ENCODE assay signal across 8 cellular contexts in the genomic region with DNA sequence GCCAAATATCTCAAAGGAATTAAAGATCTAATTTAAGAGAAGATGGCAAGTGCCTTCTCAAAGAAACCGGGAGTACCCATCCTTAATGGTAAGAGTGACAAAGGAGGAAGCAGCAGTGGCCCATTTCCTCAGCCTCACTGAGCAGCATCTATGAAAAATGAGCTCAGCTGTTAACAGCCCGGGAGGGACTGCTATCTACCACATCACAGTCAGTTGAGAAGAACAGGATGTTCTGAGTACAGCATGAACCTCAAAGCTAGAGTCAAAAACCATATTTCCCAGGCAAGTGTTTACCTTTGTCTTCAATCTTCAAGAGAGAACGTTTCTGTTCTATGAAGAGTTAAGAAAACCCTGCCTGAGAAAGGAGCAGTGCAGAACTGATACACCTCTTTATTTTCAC.
A peak's percentile ranks its signal among the peaks of the same experiment; 100 is the strongest.
DNase-seq lines count a peak whose midpoint lies in the region; ATAC-seq and TF ChIP-seq lines count a peak whose summit lies in the region.

No MANE protein-coding gene starts in this region.

- H3K27me3 Mint-ChIP-seq in endothelial cell (ENCODE audit: unreplicated experiment): no peaks in the 10 kb centered on the region

- 19 to 32% methylated on average over 3 of the region's 3 CpGs for WGBS in esophagus squamous epithelium, 2 donors

- TF ChIP-seq CTCF in esophagus squamous epithelium (IDR thresholded peaks at IDR 0.05): no peak
- no peak for TF ChIP-seq CTCF in endothelial cell (IDR thresholded peaks at IDR 0.05; ENCODE audit: unreplicated experiment)

- peaks cover 5 to 70% (median 34%) of the 10 kb centered on the region in 3 donors for H3K4me1 ChIP-seq in esophagus squamous epithelium

- peak; percentile 47 for DNase-seq in activated CD4-positive, alpha-beta T cell treated with anti-CD3 and anti-CD28 coated beads for 48 hours
- DNase-seq in esophagus squamous epithelium (lab: John Stamatoyannopoulos, UW): no peak
- DNase-seq in stimulated activated CD4-positive, alpha-beta T cell treated with anti-CD3 and anti-CD28 coated beads, Interleukin-15, amount 100 ng/mL, for 24 hours: peak; percentile 33
- no peak for DNase-seq in endothelial cell (ENCODE audit: low spot score)
- no peak for DNase-seq in cortex of kidney (lab: John Stamatoyannopoulos, UW)
- DNase-seq in HuH-7 (ENCODE audit: low spot score): no peak

- H3K36me3 Mint-ChIP-seq in endothelial cell (ENCODE audit: low read depth, unreplicated experiment): no peaks in the 10 kb centered on the region

- H3K4me3 ChIP-seq in esophagus squamous epithelium: no peak overlapping the region

- peak overlapping the region; percentile 39 to 77 (median 71) for H3K27ac ChIP-seq in esophagus squamous epithelium

- H3K4me3 Mint-ChIP-seq in endothelial cell (ENCODE audit: unreplicated experiment): no peak overlapping the region

- peak in 2 of 4 donors; percentile 19 to 70 for TF ChIP-seq POLR2A in esophagus squamous epithelium (IDR thresholded peaks at IDR 0.05)

- no peaks in the 10 kb centered on the region for H3K9me3 Mint-ChIP-seq in endothelial cell (ENCODE audit: unreplicated experiment)

- no peaks in the 10 kb centered on the region for H3K27me3 ChIP-seq in esophagus squamous epithelium

- H3K4me1 Mint-ChIP-seq in endothelial cell (ENCODE audit: unreplicated experiment): peaks cover 21% of the 10 kb centered on the region

- no peaks in the 10 kb centered on the region for H3K36me3 ChIP-seq in esophagus squamous epithelium

- intact Hi-C loops in esophagus squamous epithelium (cut with DNase I): no loop called here

- ATAC-seq in GM19023 (IDR thresholded peaks at IDR 0.05; ENCODE audit: unreplicated experiment): peak; percentile 61
- ATAC-seq in HG03060 (IDR thresholded peaks at IDR 0.05; ENCODE audit: low read depth, unreplicated experiment): peak; percentile 48

- no peak overlapping the region for H3K27ac Mint-ChIP-seq in endothelial cell (ENCODE audit: unreplicated experiment)

- no peaks in the 10 kb centered on the region for H3K9me3 ChIP-seq in esophagus squamous epithelium

Comparison
In these comparisons a context has a peak if more than half of its experiments do, and no peak if none do; other contexts are left out.
1. DNase-seq: peak in activated CD4-positive, alpha-beta T cell treated with anti-CD3 and anti-CD28 coated beads for 48 hours (single experiment) and stimulated activated CD4-positive, alpha-beta T cell treated with anti-CD3 and anti-CD28 coated beads, Interleukin-15, amount 100 ng/mL, for 24 hours (single experiment); none in esophagus squamous epithelium (single experiment), endothelial cell (single experiment), cortex of kidney (single experiment) and HuH-7 (single experiment).